In genomic region chr16:28802235-28803019, GRCh38 we compare ENCODE assay signal across 8 cellular contexts. TPM values are rescaled to one million over a fixed set of nuclear protein-coding genes. Genes with fewer than 3 reads are reported as not detected.
DNase-seq lines count a peak whose midpoint lies in the region; ATAC-seq and TF ChIP-seq lines count a peak whose summit lies in the region.
"Not testable (repeated sequence)": the region's sequence is repeated elsewhere in the genome, so short reads cannot be mapped to it uniquely, and the experiment has no call there.

No MANE protein-coding gene starts in this region.

- H3K36me3 ChIP-seq in gastroesophageal sphincter, result not testable (repeated sequence)

- peak; percentile 75 for DNase-seq in DMS53 (lab: John Stamatoyannopoulos, UW)
- peak; percentile 58 for DNase-seq in NCI-H748 (lab: John Stamatoyannopoulos, UW; ENCODE audit: unreplicated experiment)
- DNase-seq in activated CD4-positive, CD25-positive, alpha-beta regulatory T cell (lab: John Stamatoyannopoulos, UW), result peak; percentile 17 to 64 (median 24)
- peak; percentile 56 for DNase-seq in activated naive CD8-positive, alpha-beta T cell treated with anti-CD3 and anti-CD28 coated beads, Interleukin-2, amount 50 U/mL, for 16 hours (ENCODE audit: low read depth, low spot score)
- peak in 33 of 56 donors; percentile 0 to 81 (median 27) for DNase-seq in nucleus accumbens (lab: John Stamatoyannopoulos, UW)
- DNase-seq in stimulated activated CD8-positive, alpha-beta memory T cell treated with anti-CD3 and anti-CD28 coated beads, Interleukin-4, amount 100 ng/mL, for 4 hours (ENCODE audit: low read depth in 2 of 2, low spot score in 1 of 2), result peak; percentile 26 to 54

- peak; percentile 22 to 55 (median 52) for TF ChIP-seq CTCF in gastroesophageal sphincter (IDR thresholded peaks at IDR 0.05)

- H3K27me3 ChIP-seq in gastroesophageal sphincter, result not testable (repeated sequence)

- not testable (repeated sequence) for TF ChIP-seq EP300 in gastroesophageal sphincter (IDR thresholded peaks at IDR 0.05)

- H3K27ac ChIP-seq in gastroesophageal sphincter, result not testable (repeated sequence)

- H3K4me1 ChIP-seq in gastroesophageal sphincter, result not testable (repeated sequence)

- peak overlapping the region in 1 of 2 donors; percentile 12 for H3K4me3 ChIP-seq in gastroesophageal sphincter

- H3K9me3 ChIP-seq in gastroesophageal sphincter, result not testable (repeated sequence)

- ATAC-seq in HG02610 (IDR thresholded peaks at IDR 0.05; ENCODE audit: unreplicated experiment) (peak; percentile 50), gastroesophageal sphincter (peak; percentile 90)

- not testable (repeated sequence) for TF ChIP-seq POLR2A in gastroesophageal sphincter (IDR thresholded peaks at IDR 0.05)

- no CpG with 5 or more reads among the region's 13 CpGs for WGBS in gastroesophageal sphincter (ENCODE audit: low coverage in 1 of 2), 2 donors

RNA-seq across cellular contexts. Expression of gene ATXN2L, which starts 20.4 kb away (rescaled TPM):
- 10 to 100 TPM; 44.4 to 65.1 (median 56.9) TPM for total RNA-seq in gastroesophageal sphincter

RNA-seq across cellular contexts. Expression of gene TUFM, which starts 43.7 kb away (rescaled TPM):
- 10 to 100 TPM; 72.2 to 91.9 (median 85.3) TPM for total RNA-seq in gastroesophageal sphincter

RNA-seq across cellular contexts. Expression of gene NPIPB9, which starts 50.8 kb away (rescaled TPM):
- 1 to 10 TPM in 3 of 4 donors, under 1 TPM in 1; 0.35 to 8.2 (median 3.0) TPM for total RNA-seq in gastroesophageal sphincter

Comparison
In these comparisons a context has a peak if more than half of its experiments do, and no peak if none do; other contexts are left out.
1. DNase-seq: peak in every context shown above with its lines; median percentile 75 in DMS53; 58 in NCI-H748; 56 in activated naive CD8-positive, alpha-beta T cell treated with anti-CD3 and anti-CD28 coated beads, Interleukin-2, amount 50 U/mL, for 16 hours; 40 in stimulated activated CD8-positive, alpha-beta memory T cell treated with anti-CD3 and anti-CD28 coated beads, Interleukin-4, amount 100 ng/mL, for 4 hours; 27 in nucleus accumbens; 24 in activated CD4-positive, CD25-positive, alpha-beta regulatory T cell.